Comparison of ENCODE assay signal across 34 cellular contexts in genomic region chr15:85859671-85860070, GRCh38.
"Had no signal": no experiment of that assay in that cellular context is flagged by ENCODE, and none has a peak within 500 bp of the region (broad histone marks: within the 10 kb centered on the region; RNA-seq: fewer than 3 reads in every experiment).

No MANE protein-coding gene starts in this region.

- H3K27ac ChIP-seq: ascending aorta, VCaP had no signal

- DNase-seq: activated B cell treated with CpG ODN at 0.5 μM for 24 hours; activated CD4-positive, alpha-beta memory T cell treated with anti-CD3 and anti-CD28 coated beads for 36 hours; activated CD4-positive, alpha-beta T cell treated with anti-CD3 and anti-CD28 coated beads for 4 hours; activated CD4-positive, alpha-beta T cell treated with anti-CD3 and anti-CD28 coated beads, Interleukin-2, amount 10 ng/mL, durations not matched to agents 24 days and 14 days; activated CD4-positive, alpha-beta T cell treated with anti-CD3 and anti-CD28 coated beads, Interleukin-2, amount 50 U/mL, for 1 hour; activated CD4-positive, alpha-beta T cell treated with anti-CD3 and anti-CD28 coated beads, Interleukin-2, amount 50 U/mL, for 4 hours; activated CD4-positive, CD25-positive, alpha-beta regulatory T cell treated with anti-CD3 and anti-CD28 coated beads, Interleukin-2, amount 50 U/mL, for 72 hours; activated CD8-positive, alpha-beta memory T cell treated with anti-CD3 and anti-CD28 coated beads for 24 hours; activated CD8-positive, alpha-beta memory T cell treated with anti-CD3 and anti-CD28 coated beads, Interleukin-2, amount 10 ng/mL, durations not matched to agents 7 days and 5 days; activated CD8-positive, alpha-beta memory T cell treated with anti-CD3 and anti-CD28 coated beads, Interleukin-2, amount 50 U/mL, for 48 hours; activated CD8-positive, alpha-beta T cell treated with anti-CD3 and anti-CD28 coated beads, Interleukin-2, amount 10 ng/mL, durations not matched to agents 7 days and 5 days; activated effector memory CD4-positive, alpha-beta T cell treated with Interleukin-2 at 50 U/mL for 16 hours; activated gamma-delta T cell; activated naive CD4-positive, alpha-beta T cell treated with anti-CD3 and anti-CD28 coated beads, Interleukin-2, amount 10 ng/mL, durations not matched to agents 7 days and 5 days; activated naive CD4-positive, alpha-beta T cell treated with Interleukin-2 at 50 U/mL for 16 hours; activated naive CD8-positive, alpha-beta T cell treated with anti-CD3 and anti-CD28 coated beads, Interleukin-2, amount 10 ng/mL, durations not matched to agents 7 days and 5 days; activated naive CD8-positive, alpha-beta T cell treated with anti-CD3 and anti-CD28 coated beads, Interleukin-2, amount 50 U/mL, for 24 hours; activated T-cell treated with anti-CD3 and anti-CD28 coated beads, Interleukin-2, amount 50 U/mL, for 24 hours; activated T-cell treated with anti-CD3 and anti-CD28 coated beads, Interleukin-2, amount 50 U/mL, for 48 hours; amygdala; anterior cingulate cortex; central memory CD4-positive, alpha-beta T cell; SW 1271; T-helper 1 cell; T-helper 2 cell; T-helper 9 cell had no signal

- H3K36me3 ChIP-seq: ascending aorta had no signal

- H3K36me3 Mint-ChIP-seq: activated CD4-positive, alpha-beta memory T cell treated with anti-CD3 and anti-CD28 coated beads for 36 hours; activated CD8-positive, alpha-beta memory T cell treated with anti-CD3 and anti-CD28 coated beads, Interleukin-2, amount 10 ng/mL, durations not matched to agents 7 days and 5 days; activated naive CD4-positive, alpha-beta T cell treated with anti-CD3 and anti-CD28 coated beads, Interleukin-2, amount 10 ng/mL, durations not matched to agents 7 days and 5 days; activated naive CD4-positive, alpha-beta T cell treated with anti-CD3 and anti-CD28 coated beads, Interleukin-2, amount 50 U/mL, for 24 hours; activated naive CD8-positive, alpha-beta T cell; activated naive CD8-positive, alpha-beta T cell treated with anti-CD3 and anti-CD28 coated beads, Interleukin-2, amount 10 ng/mL, durations not matched to agents 7 days and 5 days; brain had no signal

- H3K27ac Mint-ChIP-seq: activated B cell treated with CpG ODN at 0.5 μM for 24 hours; activated CD4-positive, alpha-beta memory T cell treated with anti-CD3 and anti-CD28 coated beads for 36 hours; activated CD4-positive, alpha-beta T cell treated with anti-CD3 and anti-CD28 coated beads, Interleukin-2, amount 10 ng/mL, durations not matched to agents 24 days and 14 days; activated CD8-positive, alpha-beta memory T cell treated with anti-CD3 and anti-CD28 coated beads, Interleukin-2, amount 10 ng/mL, durations not matched to agents 7 days and 5 days; activated CD8-positive, alpha-beta T cell treated with anti-CD3 and anti-CD28 coated beads, Interleukin-2, amount 10 ng/mL, durations not matched to agents 7 days and 5 days; activated naive CD4-positive, alpha-beta T cell treated with anti-CD3 and anti-CD28 coated beads, Interleukin-2, amount 10 ng/mL, durations not matched to agents 7 days and 5 days; activated naive CD4-positive, alpha-beta T cell treated with anti-CD3 and anti-CD28 coated beads, Interleukin-2, amount 50 U/mL, for 24 hours; activated naive CD8-positive, alpha-beta T cell; activated naive CD8-positive, alpha-beta T cell treated with anti-CD3 and anti-CD28 coated beads, Interleukin-2, amount 10 ng/mL, durations not matched to agents 7 days and 5 days; activated naive CD8-positive, alpha-beta T cell treated with anti-CD3 and anti-CD28 coated beads, Interleukin-2, amount 50 U/mL, for 24 hours; activated T-cell treated with anti-CD3 and anti-CD28 coated beads, Interleukin-2, amount 50 U/mL, for 24 hours; activated T-helper 2 cell treated with anti-CD3 and anti-CD28 coated beads, Interferon-gamma antibody, Interleukin-2, Interleukin-4, amounts not matched to agents 10 μg/mL and 5 μg/mL and 100 μg/mL, durations not matched to agents 14 hours and 24 hours and 36 hours; T-helper 1 cell treated with Interleukin-12 subunit alpha and Interleukin-12 subunit beta and Interleukin-4 antibody, amounts not matched to agents 30 μg/mL and 1 μg/mL, for 36 hours; T-helper 2 cell treated with Interferon-gamma antibody and Interleukin-4, amounts not matched to agents 5 μg/mL and 100 μg/mL, for 36 hours had no signal

- H3K4me3 Mint-ChIP-seq: activated B cell treated with CpG ODN at 0.5 μM for 24 hours; activated CD4-positive, alpha-beta memory T cell treated with anti-CD3 and anti-CD28 coated beads for 36 hours; activated CD4-positive, alpha-beta T cell treated with anti-CD3 and anti-CD28 coated beads, Interleukin-2, amount 10 ng/mL, durations not matched to agents 24 days and 14 days; activated CD8-positive, alpha-beta memory T cell treated with anti-CD3 and anti-CD28 coated beads, Interleukin-2, amount 10 ng/mL, durations not matched to agents 7 days and 5 days; activated CD8-positive, alpha-beta T cell treated with anti-CD3 and anti-CD28 coated beads, Interleukin-2, amount 10 ng/mL, durations not matched to agents 7 days and 5 days; activated naive CD4-positive, alpha-beta T cell treated with anti-CD3 and anti-CD28 coated beads, Interleukin-2, amount 10 ng/mL, durations not matched to agents 7 days and 5 days; activated naive CD4-positive, alpha-beta T cell treated with anti-CD3 and anti-CD28 coated beads, Interleukin-2, amount 50 U/mL, for 24 hours; activated naive CD8-positive, alpha-beta T cell; activated naive CD8-positive, alpha-beta T cell treated with anti-CD3 and anti-CD28 coated beads, Interleukin-2, amount 10 ng/mL, durations not matched to agents 7 days and 5 days; activated naive CD8-positive, alpha-beta T cell treated with anti-CD3 and anti-CD28 coated beads, Interleukin-2, amount 50 U/mL, for 24 hours; activated T-cell treated with anti-CD3 and anti-CD28 coated beads, Interleukin-2, amount 50 U/mL, for 24 hours; T-helper 1 cell treated with Interleukin-12 subunit alpha and Interleukin-12 subunit beta and Interleukin-4 antibody, amounts not matched to agents 30 μg/mL and 1 μg/mL, for 36 hours; T-helper 2 cell treated with Interferon-gamma antibody and Interleukin-4, amounts not matched to agents 5 μg/mL and 100 μg/mL, for 36 hours had no signal

- H3K9me3 ChIP-seq: ascending aorta had no signal

- H3K4me3 ChIP-seq: ascending aorta had no signal

- ATAC-seq: activated CD8-positive, alpha-beta memory T cell treated with anti-CD3 and anti-CD28 coated beads, Interleukin-2, amount 10 ng/mL, durations not matched to agents 7 days and 5 days; activated CD8-positive, alpha-beta T cell treated with anti-CD3 and anti-CD28 coated beads, Interleukin-2, amount 10 ng/mL, durations not matched to agents 7 days and 5 days; activated naive CD8-positive, alpha-beta T cell treated with anti-CD3 and anti-CD28 coated beads, Interleukin-2, amount 50 U/mL, for 24 hours had no signal

- H3K9me3 Mint-ChIP-seq: activated B cell treated with CpG ODN at 0.5 μM for 24 hours; activated CD4-positive, alpha-beta memory T cell treated with anti-CD3 and anti-CD28 coated beads for 36 hours; activated CD4-positive, alpha-beta T cell treated with anti-CD3 and anti-CD28 coated beads, Interleukin-2, amount 10 ng/mL, durations not matched to agents 24 days and 14 days; activated naive CD4-positive, alpha-beta T cell treated with anti-CD3 and anti-CD28 coated beads, Interleukin-2, amount 10 ng/mL, durations not matched to agents 7 days and 5 days; activated naive CD4-positive, alpha-beta T cell treated with anti-CD3 and anti-CD28 coated beads, Interleukin-2, amount 50 U/mL, for 24 hours; activated naive CD8-positive, alpha-beta T cell treated with anti-CD3 and anti-CD28 coated beads, Interleukin-2, amount 10 ng/mL, durations not matched to agents 7 days and 5 days; activated naive CD8-positive, alpha-beta T cell treated with anti-CD3 and anti-CD28 coated beads, Interleukin-2, amount 50 U/mL, for 24 hours; activated T-cell treated with anti-CD3 and anti-CD28 coated beads, Interleukin-2, amount 50 U/mL, for 24 hours; activated T-helper 2 cell treated with anti-CD3 and anti-CD28 coated beads, Interferon-gamma antibody, Interleukin-2, Interleukin-4, amounts not matched to agents 10 μg/mL and 5 μg/mL and 100 μg/mL, durations not matched to agents 14 hours and 24 hours and 36 hours; brain; T-helper 1 cell treated with Interleukin-12 subunit alpha and Interleukin-12 subunit beta and Interleukin-4 antibody, amounts not matched to agents 30 μg/mL and 1 μg/mL, for 36 hours; T-helper 2 cell treated with Interferon-gamma antibody and Interleukin-4, amounts not matched to agents 5 μg/mL and 100 μg/mL, for 36 hours had no signal

- H3K4me1 Mint-ChIP-seq: activated naive CD8-positive, alpha-beta T cell treated with anti-CD3 and anti-CD28 coated beads, Interleukin-2, amount 50 U/mL, for 24 hours had no signal

- H3K4me1 ChIP-seq: ascending aorta had no signal

- H3K27me3 ChIP-seq: ascending aorta had no signal
